10 cellular contexts compared by ENCODE assay signal in genomic region chr19:18174983-18175382, GRCh38. TPM values are rescaled to one million over a fixed set of nuclear protein-coding genes. Genes with fewer than 3 reads are reported as not detected.
DNase-seq lines count a peak whose midpoint lies in the region; ATAC-seq and TF ChIP-seq lines count a peak whose summit lies in the region.
"Had no signal": no experiment of that assay in that cellular context is flagged by ENCODE, and none has a peak within 500 bp of the region (broad histone marks: within the 10 kb centered on the region; RNA-seq: fewer than 3 reads in every experiment).

No MANE protein-coding gene starts in this region.

- H3K36me3 Mint-ChIP-seq in CD8-positive, alpha-beta T cell: peaks cover 4% of the 10 kb centered on the region
- H3K36me3 Mint-ChIP-seq in brain: peaks cover 19% of the 10 kb centered on the region
- H3K36me3 Mint-ChIP-seq in naive thymus-derived CD8-positive, alpha-beta T cell: peaks cover 0 to 4% (median 0%) of the 10 kb centered on the region in 3 donors

- TF ChIP-seq CTCF in CD8-positive, alpha-beta T cell (IDR thresholded peaks at IDR 0.05): no peak
- TF ChIP-seq CTCF in KMS-11 (conservative IDR thresholded peaks at IDR 0.05; ENCODE audit: low read depth, low read length): no peak
- TF ChIP-seq CTCF in brain (conservative IDR thresholded peaks at IDR 0.05): no peak

- no peak for DNase-seq in CD8-positive, alpha-beta T cell
- no peak for DNase-seq in naive thymus-derived CD8-positive, alpha-beta T cell
- DNase-seq in epidermal melanocyte (ENCODE audit: insufficient read length, low spot score) (no peak), T1000 (lab: John Stamatoyannopoulos, UW) (no peak)
- DNase-seq: endodermal cell, substantia nigra had no signal

- POLR2A ChIA-PET in CD8-positive, alpha-beta T cell (lab: Charles Lee): no interaction called here
- POLR2A ChIA-PET in naive thymus-derived CD8-positive, alpha-beta T cell (lab: Charles Lee): interaction anchor here (0.6 to 1.5 kb wide), 3 partner anchors 10 to 839 kb away, joined by 3 to 9 read pairs (median 4); no protein-coding TSS in a partner anchor

- H3K4me2 ChIP-seq in KMS-11: peak overlapping the region; percentile 89

- no peaks in the 10 kb centered on the region for H3K9me3 ChIP-seq in CD8-positive, alpha-beta T cell (ENCODE audit: low read length)

- no peak overlapping the region for H3K27ac Mint-ChIP-seq in CD8-positive, alpha-beta T cell
- no peak overlapping the region for H3K27ac Mint-ChIP-seq in brain
- peak overlapping the region in 1 of 10 donors; percentile 51 for H3K27ac Mint-ChIP-seq in naive thymus-derived CD8-positive, alpha-beta T cell
- H3K27ac Mint-ChIP-seq: endodermal cell had no signal

- H3K4me1 Mint-ChIP-seq in CD8-positive, alpha-beta T cell (ENCODE audit: low read depth): peaks cover 7% of the 10 kb centered on the region
- peaks cover 7% of the 10 kb centered on the region for H3K4me1 Mint-ChIP-seq in brain
- H3K4me1 Mint-ChIP-seq in naive thymus-derived CD8-positive, alpha-beta T cell: peaks cover 4 to 57% (median 16%) of the 10 kb centered on the region in 4 donors
- H3K4me1 Mint-ChIP-seq: endodermal cell had no signal

- no peak overlapping the region for H2AFZ ChIP-seq in KMS-11 (ENCODE audit: low read depth)

- H3K79me2 ChIP-seq in KMS-11 (ENCODE audit: insufficient read depth, low read depth): no peaks in the 10 kb centered on the region

- peak overlapping the region; percentile 11 for H3K4me3 Mint-ChIP-seq in CD8-positive, alpha-beta T cell
- H3K4me3 Mint-ChIP-seq in brain: peak overlapping the region in 3 of 5 experiments; percentile 80 to 83 (median 82)
- H3K4me3 Mint-ChIP-seq in naive thymus-derived CD8-positive, alpha-beta T cell: peak overlapping the region; percentile 4 to 90 (median 27)

- no peaks in the 10 kb centered on the region for H3K27me3 Mint-ChIP-seq in CD8-positive, alpha-beta T cell (ENCODE audit: low read depth)
- H3K27me3 Mint-ChIP-seq in brain: peaks cover 31% of the 10 kb centered on the region
- no peaks in the 10 kb centered on the region for H3K27me3 Mint-ChIP-seq in naive thymus-derived CD8-positive, alpha-beta T cell

- CTCF ChIA-PET in CD8-positive, alpha-beta T cell (lab: Charles Lee): interaction anchor here (0.8 to 2.1 kb wide), 4 partner anchors 9 to 77 kb away, joined by 3 to 7 read pairs (median 5); no protein-coding TSS in a partner anchor

- intact Hi-C loops in CD8-positive, alpha-beta T cell (cut with DNase I, micrococcal nuclease): no loop called here

- no peak overlapping the region for H3K4me3 ChIP-seq in CD8-positive, alpha-beta T cell (ENCODE audit: low read depth, low read length)
- no peak overlapping the region for H3K4me3 ChIP-seq in KMS-11 (IDR thresholded peaks at IDR 0.05; ENCODE audit: insufficient read depth, low read depth, low read length)

- no peaks in the 10 kb centered on the region for H3K9me3 Mint-ChIP-seq in CD8-positive, alpha-beta T cell
- peaks cover 0 to 3% (median 0%) of the 10 kb centered on the region in 5 experiments for H3K9me3 Mint-ChIP-seq in brain
- no peaks in the 10 kb centered on the region for H3K9me3 Mint-ChIP-seq in naive thymus-derived CD8-positive, alpha-beta T cell
- H3K9me3 Mint-ChIP-seq: endodermal cell had no signal

- no peak overlapping the region for H3K27ac ChIP-seq in CD8-positive, alpha-beta T cell (ENCODE audit: low read depth, low read length)
- no peak overlapping the region for H3K27ac ChIP-seq in KMS-11

- H3K4me1 ChIP-seq in CD8-positive, alpha-beta T cell (ENCODE audit: insufficient read depth, low read length): peaks cover 16% of the 10 kb centered on the region
- H3K4me1 ChIP-seq in KMS-11 (ENCODE audit: low read depth, poor library complexity, severe bottlenecking): peaks cover 11% of the 10 kb centered on the region

- H3K27me3 ChIP-seq in CD8-positive, alpha-beta T cell (ENCODE audit: insufficient read depth, low read length): no peaks in the 10 kb centered on the region
- no peaks in the 10 kb centered on the region for H3K27me3 ChIP-seq in KMS-11 (ENCODE audit: insufficient read depth, low read depth)

- ATAC-seq in CD8-positive, alpha-beta T cell: no peak
- no peak for ATAC-seq in naive thymus-derived CD8-positive, alpha-beta T cell
- ATAC-seq in HG03442 (IDR thresholded peaks at IDR 0.05; ENCODE audit: unreplicated experiment) (no peak), HG02973 (IDR thresholded peaks at IDR 0.05; ENCODE audit: unreplicated experiment) (no peak)

- H4K20me1 ChIP-seq in KMS-11 (ENCODE audit: insufficient read depth): no peaks in the 10 kb centered on the region

- H3K9ac ChIP-seq in KMS-11: no peak overlapping the region

- no peaks in the 10 kb centered on the region for H3K36me3 ChIP-seq in CD8-positive, alpha-beta T cell (ENCODE audit: insufficient read depth, low read length)
- no peaks in the 10 kb centered on the region for H3K36me3 ChIP-seq in KMS-11 (ENCODE audit: insufficient read depth)

RNA-seq across cellular contexts. Expression of gene IFI30, which starts 1.4 kb away (rescaled TPM):
- total RNA-seq in CD8-positive, alpha-beta T cell: 1 to 10 TPM; 1.6 to 1.8 TPM
- polyA plus RNA-seq in brain (ENCODE audit: insufficient read depth, low read depth, low replicate concordance): 55.7 TPM
- 10 to 100 TPM; 13.7 to 15.3 TPM for total RNA-seq in naive thymus-derived CD8-positive, alpha-beta T cell
- 1 to 10 TPM; 3.3 to 7.1 (median 5.4) TPM for polyA plus RNA-seq in naive thymus-derived CD8-positive, alpha-beta T cell

RNA-seq across cellular contexts. Expression of gene MPV17L2, which starts 18.0 kb away (rescaled TPM):
- 1 to 10 TPM; 4.0 to 5.2 TPM for total RNA-seq in CD8-positive, alpha-beta T cell
- polyA plus RNA-seq in brain (ENCODE audit: insufficient read depth, low read depth, low replicate concordance): 19.0 TPM
- 1 to 10 TPM; 5.8 to 7.0 TPM for total RNA-seq in naive thymus-derived CD8-positive, alpha-beta T cell
- polyA plus RNA-seq in naive thymus-derived CD8-positive, alpha-beta T cell: 10 to 100 TPM in 1 of 3 donors, 1 to 10 TPM in 2; 5.1 to 12.2 (median 9.4) TPM

RNA-seq across cellular contexts. Expression of gene PIK3R2, which starts 22.0 kb away (rescaled TPM):
- total RNA-seq in CD8-positive, alpha-beta T cell: 1 to 10 TPM; 3.6 to 3.9 TPM
- polyA plus RNA-seq in brain (ENCODE audit: insufficient read depth, low read depth, low replicate concordance): 30.0 TPM
- total RNA-seq in naive thymus-derived CD8-positive, alpha-beta T cell: 10 to 100 TPM; 20.9 to 21.5 TPM
- 10 to 100 TPM in 1 of 3 donors, 1 to 10 TPM in 2; 1.5 to 11.7 (median 3.6) TPM for polyA plus RNA-seq in naive thymus-derived CD8-positive, alpha-beta T cell

RNA-seq across cellular contexts. Expression of gene RAB3A, which starts 28.9 kb away (rescaled TPM):
- total RNA-seq in CD8-positive, alpha-beta T cell: 10 to 100 TPM; 16.8 to 19.4 TPM
- polyA plus RNA-seq in brain (ENCODE audit: insufficient read depth, low read depth, low replicate concordance): 184 TPM
- 1 to 10 TPM; 2.9 to 3.8 TPM for total RNA-seq in naive thymus-derived CD8-positive, alpha-beta T cell
- polyA plus RNA-seq in naive thymus-derived CD8-positive, alpha-beta T cell: 1 to 10 TPM; 1.3 to 2.3 (median 1.8) TPM

RNA-seq across cellular contexts. Expression of gene PDE4C, which starts 51.3 kb away (rescaled TPM):
- under 1 TPM in 1 of 2 experiments, not detected in 1; 0.71 TPM for total RNA-seq in CD8-positive, alpha-beta T cell
- polyA plus RNA-seq in brain (ENCODE audit: insufficient read depth, low read depth, low replicate concordance): 0.25 TPM
- total RNA-seq in naive thymus-derived CD8-positive, alpha-beta T cell: not detected
- not detected for polyA plus RNA-seq in naive thymus-derived CD8-positive, alpha-beta T cell

Comparison
In these comparisons a context has a peak if more than half of its experiments do, and no peak if none do; other contexts are left out.
1. H3K4me3 Mint-ChIP-seq: peak in every context shown above with its lines; median percentile 82 in brain; 27 in naive thymus-derived CD8-positive, alpha-beta T cell; 11 in CD8-positive, alpha-beta T cell.
2. RNA of gene IFI30, which starts 1.4 kb away (total RNA-seq): 13.7 to 15.3 TPM in naive thymus-derived CD8-positive, alpha-beta T cell; 1.6 to 1.8 TPM in CD8-positive, alpha-beta T cell; every median in the first group is over 4 times any median in the second.
3. RNA of gene PIK3R2, which starts 22.0 kb away (total RNA-seq): 20.9 to 21.5 TPM in naive thymus-derived CD8-positive, alpha-beta T cell; 3.6 to 3.9 TPM in CD8-positive, alpha-beta T cell; every median in the first group is over 4 times any median in the second.